26 cellular contexts compared by ENCODE assay signal in the genomic region with DNA sequence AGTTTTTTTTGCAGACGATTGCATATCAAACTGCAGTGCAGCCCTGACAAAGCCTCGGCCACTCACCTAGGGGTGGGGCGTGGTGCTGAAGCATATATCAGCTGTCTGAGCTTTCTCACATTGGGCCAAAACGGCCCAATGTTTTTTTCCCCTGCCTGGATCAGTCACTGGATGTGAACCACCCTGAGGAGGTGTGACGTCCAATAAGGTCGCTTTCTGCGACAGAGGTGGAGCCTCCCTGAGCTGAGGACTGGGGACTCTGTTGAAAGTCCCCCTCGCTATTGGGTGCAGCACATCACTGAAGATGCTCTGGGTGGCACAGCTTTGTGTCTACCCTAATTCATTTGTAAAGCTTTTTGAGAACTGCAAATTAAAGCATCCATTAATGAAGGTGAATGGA.
DNase-seq lines count a peak whose midpoint lies in the region; ATAC-seq, FAIRE-seq and TF ChIP-seq lines count a peak whose summit lies in the region.
"Had no signal": no experiment of that assay in that cellular context is flagged by ENCODE, and none has a peak within 500 bp of the region (broad histone marks: within the 10 kb centered on the region; RNA-seq: fewer than 3 reads in every experiment).

No MANE protein-coding gene starts in this region.

- FAIRE-seq in K562 (lab: Jason Lieb, UNC) (no peak), urothelium cell line (lab: Jason Lieb, UNC) (peak; percentile 44), GM12892 (lab: Jason Lieb, UNC) (no peak)
- FAIRE-seq: A549, D721Med, GM12878, GM18507, H54 had no signal

- peak; percentile 51 for DNase-seq in H9
- DNase-seq in K562 (ENCODE audit: extremely low read depth in 1 of 4, low spot score in 3 of 4): peak in 1 of 4 experiments; percentile 10
- DNase-seq in iPS-NIHi11 (ENCODE audit: low spot score): peak; percentile 7
- DNase-seq in urothelium cell line (ENCODE audit: low spot score): no peak
- no peak for DNase-seq in epidermal melanocyte (ENCODE audit: insufficient read length, low spot score)
- no peak for DNase-seq in left lobe of liver (ENCODE audit: low spot score)
- no peak for DNase-seq in GM12892 (ENCODE audit: insufficient read length)
- DNase-seq: 8988T; ACHN; AML-193; BE2C; CD4-positive, alpha-beta T cell; CD8-positive, alpha-beta memory T cell; DMS 273 treated with DMSO at 0.1 percent for 48 hours; DMS79; EL; GDM1; GOT3; HCEC 1CT had no signal

- peaks cover 0 to 1% (median under 1%) of the 10 kb centered on the region in 3 experiments; a peak in 2 of 7 replicates for H3K36me3 Mint-ChIP-seq in H9 (ENCODE audit: insufficient read depth in 1 of 3, low read depth in 3 of 3)
- H3K36me3 Mint-ChIP-seq: CD14-positive monocyte had no signal

- no peak overlapping the region for H2BK5ac ChIP-seq in H9 (ENCODE audit: insufficient read length, low read length)

- H3K27ac ChIP-seq in H9 (ENCODE audit: insufficient read length, low read depth, low read length) (no peak overlapping the region), K562 (ENCODE audit: extremely low read depth, low read depth, low read length) (no peak overlapping the region)
- H3K27ac ChIP-seq: A549; BLaER1 treated with 17β-estradiol and CSF1 and Interleukin-3, amounts not matched to agents 10 nM and 100 nM had no signal

- H3K9me1 ChIP-seq in K562 (ENCODE audit: control insufficient read depth, insufficient read depth, low read length): no peaks in the 10 kb centered on the region

- H3K23ac ChIP-seq in H9 (ENCODE audit: insufficient read length, low read depth, low read length): no peak overlapping the region

- no peak overlapping the region for H3K9ac ChIP-seq in H9 (ENCODE audit: extremely low read depth, insufficient read length, low read length)
- H3K9ac ChIP-seq in K562 (ENCODE audit: insufficient read depth in 1 of 2, low read depth in 2 of 2, low read length in 2 of 2): no peak overlapping the region
- H3K9ac ChIP-seq: BLaER1 treated with 17β-estradiol and CSF1 and Interleukin-3, amounts not matched to agents 10 nM and 100 nM had no signal

- no peaks in the 10 kb centered on the region for H3K79me1 ChIP-seq in H9 (ENCODE audit: insufficient read depth, low read depth, low read length, poor library complexity, severe bottlenecking)

- no peak for TF ChIP-seq EP300 in K562 (IDR thresholded peaks at IDR 0.05; ENCODE audit: low read length)

- H3K79me2 ChIP-seq in H9 (ENCODE audit: insufficient read depth, low read length) (no peaks in the 10 kb centered on the region), K562 (ENCODE audit: control insufficient read depth, insufficient read depth, low read length) (no peaks in the 10 kb centered on the region)

- BruUV-seq in K562 (replicated peaks; lab: Mats Ljungman, UMichigan): no TSS peak

- no peak overlapping the region for H3K4ac ChIP-seq in H9 (ENCODE audit: low read depth, low read length)

- intact Hi-C loops in K562 (cut with micrococcal nuclease): no loop called here

- H3K23me2 ChIP-seq in H9 (ENCODE audit: insufficient read length, low read depth, low read length, poor library complexity, severe bottlenecking): no peaks in the 10 kb centered on the region

- H3K4me3 ChIP-seq in K562: no peak overlapping the region
- H3K4me3 ChIP-seq: A549; BLaER1 treated with 17β-estradiol and CSF1 and Interleukin-3, amounts not matched to agents 10 nM and 100 nM; GM12878 had no signal

- H2BK20ac ChIP-seq in H9 (ENCODE audit: low read depth, low read length, poor library complexity, severe bottlenecking): no peak overlapping the region

- no peak overlapping the region for H2BK15ac ChIP-seq in H9 (ENCODE audit: low read depth, low read length)

- H3K56ac ChIP-seq in H9 (ENCODE audit: insufficient read length, low read depth, low read length): no peak overlapping the region

- no peak overlapping the region for H3K27ac Mint-ChIP-seq in H9
- H3K27ac Mint-ChIP-seq: CD14-positive monocyte; CD4-positive, alpha-beta T cell; CD8-positive, alpha-beta memory T cell had no signal

- H2AFZ ChIP-seq in H9 (ENCODE audit: low read length): no peak overlapping the region
- H2AFZ ChIP-seq in K562 (ENCODE audit: low read depth, low read length): no peak overlapping the region

- H3T11ph ChIP-seq in H9 (ENCODE audit: low read length): no peak overlapping the region

- WGBS in H9 (ENCODE audit: extremely low coverage, insufficient read length, low lambda C conversion rate): no CpG with 5 or more reads among the region's 8 CpGs
- whole genome bisulfite sequencing in K562 (ENCODE audit: insufficient coverage, low coverage, missing lambda C conversion rate): 2% methylated on average over 8 of the region's 8 CpGs

- TF ChIP-seq CTCF in H9 (conservative IDR thresholded peaks at IDR 0.05): no peak
- TF ChIP-seq CTCF in K562 (IDR thresholded peaks at IDR 0.05 in 2 of 3, conservative IDR thresholded peaks at IDR 0.05 in 1 of 3; ENCODE audit: insufficient read depth in 2 of 3, low read depth in 1 of 3, low read length in 3 of 3): no peak

- ATAC-seq in K562: peak; percentile 51
- no peak for ATAC-seq in left lobe of liver
- ATAC-seq: A549, GM12878 had no signal

- H3K4me2 ChIP-seq in H9 (ENCODE audit: insufficient read depth, insufficient read length, low read length): no peak overlapping the region
- H3K4me2 ChIP-seq in K562 (ENCODE audit: insufficient read depth, low read length): no peak overlapping the region
- H3K4me2 ChIP-seq: A549 had no signal

- no peaks in the 10 kb centered on the region for H3K27me3 Mint-ChIP-seq in H9 (ENCODE audit: low read depth)
- H3K27me3 Mint-ChIP-seq: CD4-positive, alpha-beta T cell had no signal

- no peaks in the 10 kb centered on the region for H3K36me3 ChIP-seq in K562 (ENCODE audit: control insufficient read depth, insufficient read depth, low read length)
- H3K36me3 ChIP-seq: BE2C had no signal

- no peak overlapping the region for H4K91ac ChIP-seq in H9 (ENCODE audit: insufficient read length, low read depth, low read length)

- peaks cover 2 to 6% of the 10 kb centered on the region in 2 experiments; a peak in 4 of 5 replicates for H3K9me3 Mint-ChIP-seq in H9

- H3K4me1 ChIP-seq in H9 (ENCODE audit: insufficient read depth, low read length) (no peaks in the 10 kb centered on the region), K562 (replicated peaks in 1 of 2; ENCODE audit: control insufficient read depth in 2 of 2, insufficient read depth in 2 of 2, low read length in 2 of 2) (no peaks in the 10 kb centered on the region)
- H3K4me1 ChIP-seq: A549, BE2C had no signal

- H3K9me3 ChIP-seq in H9 (ENCODE audit: control insufficient read depth, low read depth, low read length) (no peaks in the 10 kb centered on the region), K562 (replicated peaks; ENCODE audit: control insufficient read depth, insufficient read depth, low read depth, low read length) (no peaks in the 10 kb centered on the region)
- H3K9me3 ChIP-seq: A549, BE2C had no signal

- POLR2A ChIA-PET in K562 (lab: Yijun Ruan, JAX): interaction anchor here (0.5 to 0.7 kb wide), 2 partner anchors 287 to 475 kb away, joined by 4 read pairs; no protein-coding TSS in a partner anchor

- no peak for TF ChIP-seq POLR2A in K562 (conservative IDR thresholded peaks at IDR 0.05)
- TF ChIP-seq POLR2A in GM12892 (IDR thresholded peaks at IDR 0.05; ENCODE audit: low read depth, low read length): no peak

- no peak overlapping the region for H3K14ac ChIP-seq in H9 (ENCODE audit: insufficient read depth, low read length)

- H4K5ac ChIP-seq in H9 (ENCODE audit: insufficient read length, low read depth, low read length): no peak overlapping the region

- in situ Hi-C loops in K562 (cut with MboI): no loop called here

- no peak overlapping the region for H2BK120ac ChIP-seq in H9 (ENCODE audit: low read depth, low read length, poor library complexity, severe bottlenecking)

- H4K8ac ChIP-seq in H9 (replicated peaks; ENCODE audit: insufficient read length, low read depth, low read length): no peak overlapping the region

- H3K4me3 Mint-ChIP-seq in H9: no peak overlapping the region
- H3K4me3 Mint-ChIP-seq: CD14-positive monocyte; CD4-positive, alpha-beta T cell; CD8-positive, alpha-beta memory T cell had no signal

- H2BK12ac ChIP-seq in H9 (ENCODE audit: insufficient read length, low read depth, low read length): no peak overlapping the region

- H3K4me1 Mint-ChIP-seq in H9: peaks cover 3% of the 10 kb centered on the region in 2 experiments; a peak in 3 of 4 replicates
- H3K4me1 Mint-ChIP-seq: CD14-positive monocyte; CD8-positive, alpha-beta memory T cell had no signal

- no peak overlapping the region for H3K18ac ChIP-seq in H9 (ENCODE audit: insufficient read length, low read depth, low read length)

- no peak overlapping the region for H2AK5ac ChIP-seq in H9 (ENCODE audit: insufficient read length, low read length)

- H3K27me3 ChIP-seq in H9 (ENCODE audit: insufficient read depth, low read length) (no peaks in the 10 kb centered on the region), K562 (ENCODE audit: control insufficient read depth in 2 of 2, insufficient read depth in 2 of 2, low read length in 2 of 2) (no peaks in the 10 kb centered on the region)
- H3K27me3 ChIP-seq: BE2C; BLaER1 treated with 17β-estradiol and CSF1 and Interleukin-3, amounts not matched to agents 10 nM and 100 nM had no signal

- CTCF ChIA-PET in K562 (lab: Yijun Ruan, JAX; ENCODE audit: low intra/inter-chr PET ratio): no interaction called here

- H4K20me1 ChIP-seq in H9 (ENCODE audit: control insufficient read depth, insufficient read depth, insufficient read length) (no peaks in the 10 kb centered on the region), K562 (replicated peaks; ENCODE audit: control insufficient read depth, insufficient read depth, low read length) (no peaks in the 10 kb centered on the region)
- H4K20me1 ChIP-seq: BLaER1 treated with 17β-estradiol and CSF1 and Interleukin-3, amounts not matched to agents 10 nM and 100 nM had no signal

- TF ChIP-seq RAD21 in K562 (CRISPR knock-in tag; conservative IDR thresholded peaks at IDR 0.05 in 1 of 2, IDR thresholded peaks at IDR 0.05 in 1 of 2): no peak

TF ChIP-seq in K562, 482 proteins besides CTCF, POLR2A, EP300 and RAD21:
- no peak for TF ChIP-seq GTF2F1 (IDR thresholded peaks at IDR 0.05; ENCODE audit: low read depth, low read length)
- no peak for TF ChIP-seq RAD51 (IDR thresholded peaks at IDR 0.05; ENCODE audit: borderline replicate concordance, low read depth)
- TF ChIP-seq CBX2 (IDR thresholded peaks at IDR 0.05; ENCODE audit: insufficient read depth, low read length, poor library complexity, severe bottlenecking): no peak
- no peak for TF ChIP-seq ESRRB (CRISPR knock-in tag; IDR thresholded peaks at IDR 0.05; ENCODE audit: borderline replicate concordance)
- no peak for TF ChIP-seq MXI1 (IDR thresholded peaks at IDR 0.05; ENCODE audit: low read depth, low read length)
- 0 out of 2 replicates have a peak, but pooled peaks have one; percentile 15 for TF ChIP-seq ZNF316 (IDR thresholded peaks at IDR 0.05)
- TF ChIP-seq ZNF717 (CRISPR knock-in tag; IDR thresholded peaks at IDR 0.05): no peak

Comparison
In these comparisons a context has a peak if more than half of its experiments do, and no peak if none do; other contexts are left out.
1. DNase-seq: peak in H9 (single experiment) and iPS-NIHi11 (single experiment); none in urothelium cell line (single experiment), epidermal melanocyte (single experiment), left lobe of liver (single experiment) and GM12892 (single experiment).